ENCODE assay signal across 8 cellular contexts in genomic region chr11:45918331-45918941, GRCh38. TPM values are rescaled to one million over a fixed set of nuclear protein-coding genes. Genes with fewer than 3 reads are reported as not detected.
DNase-seq lines count a peak whose midpoint lies in the region; ATAC-seq and TF ChIP-seq lines count a peak whose summit lies in the region.

No MANE protein-coding gene starts in this region.

- H3K4me3 Mint-ChIP-seq in activated CD8-positive, alpha-beta T cell treated with anti-CD3 and anti-CD28 coated beads for 36 hours, result peak overlapping the region; percentile 89
- H3K4me3 Mint-ChIP-seq in effector memory CD8-positive, alpha-beta T cell, result peak overlapping the region; percentile 85 to 88

- peaks cover 23% of the 10 kb centered on the region for H3K4me1 Mint-ChIP-seq in activated CD8-positive, alpha-beta T cell treated with anti-CD3 and anti-CD28 coated beads for 36 hours (ENCODE audit: low read depth)
- peaks cover 38 to 52% of the 10 kb centered on the region in 2 donors for H3K4me1 Mint-ChIP-seq in effector memory CD8-positive, alpha-beta T cell (ENCODE audit: low read depth in 2 of 2)

- peak overlapping the region; percentile 97 for H3K27ac Mint-ChIP-seq in activated CD8-positive, alpha-beta T cell treated with anti-CD3 and anti-CD28 coated beads for 36 hours
- peak overlapping the region; percentile 91 to 95 for H3K27ac Mint-ChIP-seq in effector memory CD8-positive, alpha-beta T cell

- peaks cover 11% of the 10 kb centered on the region for H3K36me3 Mint-ChIP-seq in activated CD8-positive, alpha-beta T cell treated with anti-CD3 and anti-CD28 coated beads for 36 hours (ENCODE audit: low read depth)
- peaks cover 27% of the 10 kb centered on the region for H3K36me3 Mint-ChIP-seq in effector memory CD8-positive, alpha-beta T cell (ENCODE audit: insufficient read depth)

- POLR2A ChIA-PET in activated CD8-positive, alpha-beta T cell treated with anti-CD3 and anti-CD28 coated beads for 36 hours (lab: Charles Lee), result interaction anchor here (0.9 to 1.5 kb wide), 3 partner anchors 9 to 41 kb away, joined by 3 read pairs; no protein-coding TSS in a partner anchor

- H3K27me3 Mint-ChIP-seq in activated CD8-positive, alpha-beta T cell treated with anti-CD3 and anti-CD28 coated beads for 36 hours, result peaks cover 5% of the 10 kb centered on the region
- no peaks in the 10 kb centered on the region for H3K27me3 Mint-ChIP-seq in effector memory CD8-positive, alpha-beta T cell

- no peaks in the 10 kb centered on the region for H3K9me3 Mint-ChIP-seq in activated CD8-positive, alpha-beta T cell treated with anti-CD3 and anti-CD28 coated beads for 36 hours
- H3K9me3 Mint-ChIP-seq in effector memory CD8-positive, alpha-beta T cell, result no peaks in the 10 kb centered on the region

- DNase-seq in Ammon's horn (ENCODE audit: low spot score), result peak; percentile 94
- DNase-seq in HK-2 (ENCODE audit: unreplicated experiment), result peak; percentile 71
- DNase-seq in NCI-H82 (lab: John Stamatoyannopoulos, UW), result peak; percentile 89
- DNase-seq in activated CD8-positive, alpha-beta T cell treated with anti-CD3 and anti-CD28 coated beads for 36 hours, result peak; percentile 74
- no peak for DNase-seq in effector memory CD8-positive, alpha-beta T cell
- peak; percentile 84 for DNase-seq in medulla oblongata (ENCODE audit: extremely low spot score)
- DNase-seq in stimulated activated CD8-positive, alpha-beta memory T cell treated with anti-CD3 and anti-CD28 coated beads, Interleukin-12 subunit alpha, Interleukin-12 subunit beta, amount 100 ng/mL, for 4 hours (ENCODE audit: low read depth), result peak; percentile 41

- intact Hi-C loops in activated CD8-positive, alpha-beta T cell treated with anti-CD3 and anti-CD28 coated beads for 36 hours (cut with micrococcal nuclease), result loop anchor here (2.0 kb wide), 1 partner anchor 72 kb away; the partner anchor contains the start of gene CRY2

- no peak for TF ChIP-seq CTCF in activated CD8-positive, alpha-beta T cell treated with anti-CD3 and anti-CD28 coated beads for 36 hours (IDR thresholded peaks at IDR 0.05)

- CTCF ChIA-PET in activated CD8-positive, alpha-beta T cell treated with anti-CD3 and anti-CD28 coated beads for 36 hours (lab: Charles Lee), result interaction anchor here (0.9 to 2.0 kb wide), 6 partner anchors 12 to 199 kb away, joined by 3 to 5 read pairs (median 4); no protein-coding TSS in a partner anchor

- ATAC-seq in GM19035 (IDR thresholded peaks at IDR 0.05; ENCODE audit: unreplicated experiment), result peak; percentile 37
- ATAC-seq in activated CD8-positive, alpha-beta T cell treated with anti-CD3 and anti-CD28 coated beads for 36 hours, result peak; percentile 18
- no peak for ATAC-seq in effector memory CD8-positive, alpha-beta T cell (replicated peaks)

RNA-seq across cellular contexts. Expression of gene PEX16, which starts 0.8 kb away (rescaled TPM):
- 10 to 100 TPM; 34.4 to 35.2 TPM for total RNA-seq in activated CD8-positive, alpha-beta T cell treated with anti-CD3 and anti-CD28 coated beads for 36 hours

RNA-seq across cellular contexts. Expression of gene LARGE2, which starts 4.0 kb away (rescaled TPM):
- 1 to 10 TPM in 1 of 2 experiments, under 1 TPM in 1; 0.70 to 1.1 TPM for total RNA-seq in activated CD8-positive, alpha-beta T cell treated with anti-CD3 and anti-CD28 coated beads for 36 hours

RNA-seq across cellular contexts. Expression of gene FREY1, which starts 11.4 kb away (rescaled TPM):
- total RNA-seq in activated CD8-positive, alpha-beta T cell treated with anti-CD3 and anti-CD28 coated beads for 36 hours, result under 1 TPM; 0.43 to 0.72 TPM

RNA-seq across cellular contexts. Expression of gene MAPK8IP1, which starts 33.0 kb away (rescaled TPM):
- total RNA-seq in activated CD8-positive, alpha-beta T cell treated with anti-CD3 and anti-CD28 coated beads for 36 hours, result 1 to 10 TPM; 1.4 to 1.8 TPM

Comparison
In these comparisons a context has a peak if more than half of its experiments do, and no peak if none do; other contexts are left out.
1. DNase-seq: peak in Ammon's horn (single experiment), HK-2 (single experiment), NCI-H82 (single experiment), activated CD8-positive, alpha-beta T cell treated with anti-CD3 and anti-CD28 coated beads for 36 hours (single experiment), medulla oblongata (single experiment) and stimulated activated CD8-positive, alpha-beta memory T cell treated with anti-CD3 and anti-CD28 coated beads, Interleukin-12 subunit alpha, Interleukin-12 subunit beta, amount 100 ng/mL, for 4 hours (single experiment); none in effector memory CD8-positive, alpha-beta T cell (0 of 3).